ENCODE assay signal across 8 cellular contexts in genomic region chr6:21594427-21595264, GRCh38. TPM values are rescaled to one million over a fixed set of nuclear protein-coding genes. Genes with fewer than 3 reads are reported as not detected.
DNase-seq lines count a peak whose midpoint lies in the region; ATAC-seq and TF ChIP-seq lines count a peak whose summit lies in the region.

No MANE protein-coding gene starts in this region.

- H3K36me3 ChIP-seq in SJCRH30 = peaks cover 36% of the 10 kb centered on the region

- ATAC-seq in GM18511 (IDR thresholded peaks at IDR 0.05; ENCODE audit: unreplicated experiment) = peak; percentile 25
- peak; percentile 8 for ATAC-seq in HG03103 (IDR thresholded peaks at IDR 0.05; ENCODE audit: low read depth, unreplicated experiment)

- H3K27me3 ChIP-seq in SJCRH30 = no peaks in the 10 kb centered on the region

- H3K4me3 ChIP-seq in AG09309 (ENCODE audit: control insufficient read depth, low read depth, low read length) = peak overlapping the region; percentile 96
- peak overlapping the region; percentile 94 for H3K4me3 ChIP-seq in SJCRH30

- no peaks in the 10 kb centered on the region for H3K9me3 ChIP-seq in SJCRH30 (replicated peaks)

- DNase-seq in AG09309 (ENCODE audit: low read depth) (no peak), SJCRH30 (peak; percentile 41 to 60), astrocyte of the hippocampus (ENCODE audit: low read depth, low spot score) (peak; percentile 75), hypothalamus (lab: John Stamatoyannopoulos, UW) (peak in 44 of 51 donors; percentile 21 to 78 (median 54)), putamen (ENCODE audit: low spot score) (peak; percentile 62), GF-D8 (lab: John Stamatoyannopoulos, UW) (no peak)

- no peak for TF ChIP-seq CTCF in AG09309 (IDR thresholded peaks at IDR 0.05; ENCODE audit: control insufficient read depth, insufficient read depth, low read depth, low read length, missing control alignments)

- H3K4me1 ChIP-seq in SJCRH30 = peaks cover 4% of the 10 kb centered on the region; the same call in 1 of the 2 replicates

- peak overlapping the region; percentile 91 for H3K27ac ChIP-seq in SJCRH30

RNA-seq across cellular contexts. Expression of gene SOX4, which starts 1.1 kb away (rescaled TPM):
- total RNA-seq in SJCRH30 (2014; rRNA removed; shearing (Covaris generic)) = 33.9 and 37.2 TPM in 2 replicates

Comparison
In these comparisons a context has a peak if more than half of its experiments do, and no peak if none do; other contexts are left out.
1. DNase-seq: peak in SJCRH30 (2 of 2), astrocyte of the hippocampus (single experiment), hypothalamus (44 of 51) and putamen (single experiment); none in AG09309 (single experiment) and GF-D8 (single experiment).